Comparison of ENCODE assay signal across 1 cellular context in genomic region chr2:26345284-26345553, GRCh38.
A peak's percentile ranks its signal among the peaks of the same experiment; 100 is the strongest.
TF ChIP-seq lines count a peak whose summit lies in the region.

No MANE protein-coding gene starts in this region.

TF ChIP-seq in H1, 55 proteins besides CTCF, POLR2A, EP300 and RAD21:
- no peak for TF ChIP-seq CEBPB (IDR thresholded peaks at IDR 0.05; ENCODE audit: low read depth, low read length)
- TF ChIP-seq SIN3A (conservative IDR thresholded peaks at IDR 0.05 in 1 of 2, IDR thresholded peaks at IDR 0.05 in 1 of 2; ENCODE audit: low read depth in 1 of 2, low read length in 2 of 2) = peak in 1 of 2 experiments; percentile 11; a peak in 1 of 4 replicates
- no peak for TF ChIP-seq KDM4A (IDR thresholded peaks at IDR 0.05; ENCODE audit: low read depth, low read length, severe bottlenecking)
- TF ChIP-seq ATF3 (IDR thresholded peaks at IDR 0.05; ENCODE audit: insufficient read depth, low read depth, low read length) = no peak
